In the genomic region with DNA sequence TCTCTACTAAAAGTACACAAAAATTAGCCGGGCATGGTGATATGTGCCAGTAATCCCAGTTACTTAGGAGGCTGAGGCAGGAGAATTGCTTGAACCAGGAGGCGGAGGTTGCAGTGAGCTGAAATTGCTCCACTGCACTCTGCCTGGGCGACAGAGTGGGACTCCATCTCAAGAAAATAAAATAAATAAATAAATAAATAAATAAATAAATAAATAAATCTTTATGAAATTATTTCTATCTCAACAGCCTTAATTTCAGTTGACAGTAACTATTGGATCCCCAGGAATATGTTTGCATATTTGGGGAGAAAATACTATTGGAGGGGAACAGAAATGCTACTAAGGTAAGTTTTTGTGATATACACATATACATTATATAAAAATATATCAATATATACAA, we compare ENCODE assay signal across 27 cellular contexts.
"Had no signal": no experiment of that assay in that cellular context is flagged by ENCODE, and none has a peak within 500 bp of the region (broad histone marks: within the 10 kb centered on the region; RNA-seq: fewer than 3 reads in every experiment).

No MANE protein-coding gene starts in this region.

- FAIRE-seq: urothelium cell line had no signal

- H3K4me1 ChIP-seq: stomach, suprapubic skin, testis, thyroid gland, tibial artery, tibial nerve, transverse colon, upper lobe of left lung, upper lobe of right lung, uterus, vagina had no signal

- H3K36me3 ChIP-seq: stomach, suprapubic skin, thoracic aorta, thyroid gland, tibial artery, tibial nerve, transverse colon, upper lobe of left lung, upper lobe of right lung, uterus, vagina had no signal

- H3K9me3 ChIP-seq: stomach, suprapubic skin, testis, thoracic aorta, thyroid gland, tibial artery, tibial nerve, transverse colon, upper lobe of left lung, upper lobe of right lung, uterus, vagina had no signal

- H3K27me3 ChIP-seq: stomach, suprapubic skin, testis, thyroid gland, tibial artery, tibial nerve, transverse colon, upper lobe of left lung, upper lobe of right lung, uterus, vagina had no signal

- DNase-seq: stimulated activated CD4-positive, alpha-beta T cell treated with anti-CD3 and anti-CD28 coated beads, Interleukin-2, amount 100 ng/mL, for 48 hours; stimulated activated CD4-positive, alpha-beta T cell treated with anti-CD3 and anti-CD28 coated beads, Interleukin-4, amount 100 ng/mL, for 1 hour; stimulated activated CD4-positive, alpha-beta T cell treated with anti-CD3 and anti-CD28 coated beads, Interleukin-4, amount 100 ng/mL, for 24 hours; stimulated activated CD4-positive, alpha-beta T cell treated with anti-CD3 and anti-CD28 coated beads, Interleukin-4, amount 100 ng/mL, for 4 hours; stimulated activated CD8-positive, alpha-beta memory T cell treated with anti-CD3 and anti-CD28 coated beads, Interleukin-4, amount 100 ng/mL, for 48 hours; stimulated activated naive B cell treated with anti-CD40 and anti-IgM and Interleukin-4, amounts not matched to agents 10 μg/mL and 1 μg/mL and 100 μg/mL, for 72 hours; stimulated activated naive CD4-positive, alpha-beta T cell; stimulated activated naive CD4-positive, alpha-beta T cell treated with Interleukin-2 at 50 U/mL for 16 hours; stimulated activated naive CD8-positive, alpha-beta T cell treated with anti-CD3 and anti-CD28 coated beads, Interleukin-15, amount 100 ng/mL, for 72 hours; stimulated activated naive CD8-positive, alpha-beta T cell treated with anti-CD3 and anti-CD28 coated beads, Interleukin-15, Interleukin-2, amounts not matched to agents 100 U/mL and 50 U/mL, for 24 hours; stomach; substantia nigra; testis; thyroid gland; tibial artery; transverse colon; trophoblast cell; upper lobe of left lung; upper lobe of right lung; uterus had no signal

- H3K27ac ChIP-seq: stomach, suprapubic skin, thoracic aorta, thyroid gland, tibial artery, tibial nerve, transverse colon, upper lobe of left lung, upper lobe of right lung, uterus, vagina had no signal

- ATAC-seq: stimulated activated effector memory CD8-positive, alpha-beta T cell treated with anti-CD3 and anti-CD28 coated beads, Interleukin-12 subunit alpha, Interleukin-12 subunit beta, amount 100 ng/mL, for 72 hours; stimulated activated memory B cell treated with anti-CD40 and anti-IgM and Interleukin-4, amounts not matched to agents 10 μg/mL and 1 μg/mL and 100 μg/mL, for 72 hours; stimulated activated naive B cell treated with anti-CD40 and anti-IgM and Interleukin-4, amounts not matched to agents 10 μg/mL and 1 μg/mL and 100 μg/mL, for 72 hours; stimulated activated naive CD8-positive, alpha-beta T cell treated with anti-CD3 and anti-CD28 coated beads, Interleukin-15, amount 100 ng/mL, for 72 hours; stimulated activated naive CD8-positive, alpha-beta T cell treated with anti-CD3 and anti-CD28 coated beads, Interleukin-15, Interleukin-2, amounts not matched to agents 100 U/mL and 50 U/mL, for 24 hours; upper lobe of right lung had no signal

- H3K4me3 ChIP-seq: stomach, suprapubic skin, testis, thoracic aorta, thyroid gland, tibial artery, tibial nerve, transverse colon, upper lobe of left lung, upper lobe of right lung, uterus, vagina had no signal
